ENCODE assay signal across 3 cellular contexts in genomic region chr22:26470807-26471206, GRCh38.
TF ChIP-seq lines count a peak whose summit lies in the region.

No MANE protein-coding gene starts in this region.

TF ChIP-seq in SK-N-SH, 30 proteins besides CTCF, POLR2A, EP300 and RAD21:
- TF ChIP-seq GATA2 (CRISPR knock-in tag; IDR thresholded peaks at IDR 0.05) (no peak), NRF1 (IDR thresholded peaks at IDR 0.05; ENCODE audit: low read depth, low read length) (no peak), FOSL2 (IDR thresholded peaks at IDR 0.05; ENCODE audit: borderline replicate concordance, low read depth) (no peak), CHD2 (IDR thresholded peaks at IDR 0.05; ENCODE audit: low read length, partially characterized antibody) (no peak), RCOR1 (IDR thresholded peaks at IDR 0.05; ENCODE audit: low read length) (no peak), TAF1 (IDR thresholded peaks at IDR 0.05; ENCODE audit: borderline replicate concordance, low read depth, low read length) (no peak), FOXM1 (IDR thresholded peaks at IDR 0.05; ENCODE audit: low read depth) (no peak), FOXJ3 (CRISPR knock-in tag; IDR thresholded peaks at IDR 0.05) (no peak), JUND (IDR thresholded peaks at IDR 0.05) (no peak), SIN3A (IDR thresholded peaks at IDR 0.05; ENCODE audit: borderline replicate concordance, low read depth, low read length) (no peak), PBX3 (IDR thresholded peaks at IDR 0.05) (no peak), SMC3 (IDR thresholded peaks at IDR 0.05; ENCODE audit: low read depth, low read length) (no peak), TEAD4 (IDR thresholded peaks at IDR 0.05; ENCODE audit: borderline replicate concordance, insufficient read depth) (no peak), YY1 (IDR thresholded peaks at IDR 0.05; ENCODE audit: low read depth) (no peak), EZH2phosphoT487 (IDR thresholded peaks at IDR 0.05; ENCODE audit: borderline replicate concordance, low read depth) (no peak)
TF ChIP-seq in SK-N-SH: peak in this region for 0.

TF ChIP-seq in SK-N-SH treated with all-trans-retinoic acid at 6 μM for 48 hours, 23 proteins besides CTCF, POLR2A, EP300 and RAD21:
- TF ChIP-seq SNAI2 (CRISPR knock-in tag; IDR thresholded peaks at IDR 0.05) (no peak), PPARA (CRISPR knock-in tag; IDR thresholded peaks at IDR 0.05; ENCODE audit: borderline replicate concordance) (no peak), ZC3H10 (CRISPR knock-in tag; IDR thresholded peaks at IDR 0.05) (no peak), CSDC2 (CRISPR knock-in tag; IDR thresholded peaks at IDR 0.05) (no peak), ZNF70 (CRISPR knock-in tag; IDR thresholded peaks at IDR 0.05) (no peak), CREB5 (CRISPR knock-in tag; IDR thresholded peaks at IDR 0.05; ENCODE audit: low read depth) (no peak), OSR1 (CRISPR knock-in tag; IDR thresholded peaks at IDR 0.05) (no peak), ARNTL (CRISPR knock-in tag; IDR thresholded peaks at IDR 0.05; ENCODE audit: borderline replicate concordance, low read depth) (no peak), ZFP3 (CRISPR knock-in tag; IDR thresholded peaks at IDR 0.05) (no peak), GLIS3 (CRISPR knock-in tag; IDR thresholded peaks at IDR 0.05) (no peak), ZNF565 (CRISPR knock-in tag; conservative IDR thresholded peaks at IDR 0.05; ENCODE audit: low read depth) (no peak), ESRRG (CRISPR knock-in tag; IDR thresholded peaks at IDR 0.05) (no peak), CSRNP3 (CRISPR knock-in tag; IDR thresholded peaks at IDR 0.05) (no peak), TCF4 (CRISPR knock-in tag; IDR thresholded peaks at IDR 0.05; ENCODE audit: borderline replicate concordance) (no peak), POU6F1 (CRISPR knock-in tag; IDR thresholded peaks at IDR 0.05; ENCODE audit: borderline replicate concordance, low read depth) (no peak), ZNF8 (CRISPR knock-in tag; IDR thresholded peaks at IDR 0.05) (no peak), TOX (CRISPR knock-in tag; IDR thresholded peaks at IDR 0.05; ENCODE audit: borderline replicate concordance) (no peak), ZFP30 (CRISPR knock-in tag; IDR thresholded peaks at IDR 0.05) (no peak)

TF ChIP-seq in endothelial cell of umbilical vein, 7 proteins besides CTCF, POLR2A, EP300 and RAD21:
- no peak for TF ChIP-seq MYC (IDR thresholded peaks at IDR 0.05; ENCODE audit: low read depth, low read length)
- no peak for TF ChIP-seq JUN (IDR thresholded peaks at IDR 0.05; ENCODE audit: borderline replicate concordance, insufficient read depth, insufficient read length, low read depth)
- no peak for TF ChIP-seq EZH2 (IDR thresholded peaks at IDR 0.05; ENCODE audit: borderline replicate concordance, low read depth, low read length, severe bottlenecking)
- no peak for TF ChIP-seq FOS (IDR thresholded peaks at IDR 0.05; ENCODE audit: borderline replicate concordance, insufficient read depth, low read length)
- no peak for TF ChIP-seq POLR2AphosphoS5 (IDR thresholded peaks at IDR 0.05; ENCODE audit: insufficient read depth, low read depth, low read length)
- no peak for TF ChIP-seq GATA2 (IDR thresholded peaks at IDR 0.05; ENCODE audit: insufficient read depth, insufficient read length, low read depth, low read length)
- TF ChIP-seq MAX (IDR thresholded peaks at IDR 0.05; ENCODE audit: insufficient read depth, insufficient read length), result no peak
